ENCODE assay signal across 11 cellular contexts in the genomic region with DNA sequence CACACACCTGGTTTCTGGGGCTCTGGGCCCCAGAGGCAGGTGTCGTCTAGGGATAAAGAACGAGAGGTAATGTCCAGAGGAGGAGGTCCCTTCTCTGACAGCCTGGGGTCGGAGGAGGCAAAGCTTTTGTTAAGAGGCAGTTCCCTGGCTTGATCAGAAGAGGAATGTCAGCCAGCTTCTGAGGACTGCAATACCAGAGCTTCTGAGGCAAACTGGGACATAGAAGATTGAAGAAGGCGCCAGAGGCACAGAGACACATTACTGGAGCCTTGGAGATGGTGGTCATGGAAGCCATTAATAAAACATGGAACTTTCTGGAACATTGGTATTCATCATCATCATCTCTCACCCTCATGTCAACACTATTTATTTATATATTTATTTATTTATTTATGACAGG. TPM values are rescaled to one million over a fixed set of nuclear protein-coding genes. Genes with fewer than 3 reads are reported as not detected.
DNase-seq lines count a peak whose midpoint lies in the region; FAIRE-seq and TF ChIP-seq lines count a peak whose summit lies in the region.
"Had no signal": no experiment of that assay in that cellular context is flagged by ENCODE, and none has a peak within 500 bp of the region (broad histone marks: within the 10 kb centered on the region; RNA-seq: fewer than 3 reads in every experiment).

No MANE protein-coding gene starts in this region.

- DNase-seq in GM03348 (ENCODE audit: low spot score) (peak; percentile 24), astrocyte (ENCODE audit: low read depth) (no peak), right atrium auricular region (ENCODE audit: low spot score) (no peak), NCI-H82 (lab: John Stamatoyannopoulos, UW) (no peak), NCI-H2196 (lab: John Stamatoyannopoulos, UW; ENCODE audit: unreplicated experiment) (no peak), pons (ENCODE audit: low spot score) (no peak), GM12892 (ENCODE audit: insufficient read length) (no peak)

- no peaks in the 10 kb centered on the region for H3K36me3 Mint-ChIP-seq in astrocyte (ENCODE audit: low read depth, unreplicated experiment)
- H3K36me3 Mint-ChIP-seq: natural killer cell treated with Interleukin-12 subunit alpha and Interleukin-12 subunit beta and Interleukin-15 and Interleukin-18, amount 100 ng/mL, for 72 hours had no signal

- no peak overlapping the region for H3K27ac Mint-ChIP-seq in astrocyte (ENCODE audit: unreplicated experiment)
- H3K27ac Mint-ChIP-seq: activated CD4-positive, alpha-beta T cell treated with anti-CD3 and anti-CD28 coated beads for 36 hours; natural killer cell treated with Interleukin-12 subunit alpha and Interleukin-12 subunit beta and Interleukin-15 and Interleukin-18, amount 100 ng/mL, for 72 hours had no signal

- H3K4me1 ChIP-seq in astrocyte (ENCODE audit: insufficient read depth, low read length) (peaks cover 8% of the 10 kb centered on the region), right atrium auricular region (peaks cover 0 to 16% of the 10 kb centered on the region in 2 donors), skeletal muscle tissue (ENCODE audit: control insufficient read depth in 3 of 3, insufficient read depth in 3 of 3, low read length in 3 of 3) (peaks cover 0 to 10% (median 0%) of the 10 kb centered on the region in 3 donors)

- peak overlapping the region; percentile 31 for H2AFZ ChIP-seq in astrocyte (ENCODE audit: low read depth, low read length)

- peaks cover 3% of the 10 kb centered on the region for H3K9me3 Mint-ChIP-seq in astrocyte (ENCODE audit: unreplicated experiment)
- H3K9me3 Mint-ChIP-seq: natural killer cell treated with Interleukin-12 subunit alpha and Interleukin-12 subunit beta and Interleukin-15 and Interleukin-18, amount 100 ng/mL, for 72 hours had no signal

- H3K79me2 ChIP-seq in astrocyte (ENCODE audit: insufficient read depth, low read length): no peaks in the 10 kb centered on the region

- peak overlapping the region; percentile 64 for H3K4me2 ChIP-seq in astrocyte (ENCODE audit: low read length)

- no peak for TF ChIP-seq POLR2A in GM12892 (IDR thresholded peaks at IDR 0.05; ENCODE audit: low read depth, low read length)

- no peak for FAIRE-seq in astrocyte (lab: Jason Lieb, UNC)
- no peak for FAIRE-seq in GM12892 (lab: Jason Lieb, UNC)
- FAIRE-seq: islet of Langerhans had no signal

- no peak overlapping the region for H3K4me3 Mint-ChIP-seq in astrocyte (ENCODE audit: unreplicated experiment)
- H3K4me3 Mint-ChIP-seq: activated CD4-positive, alpha-beta T cell treated with anti-CD3 and anti-CD28 coated beads for 36 hours; natural killer cell treated with Interleukin-12 subunit alpha and Interleukin-12 subunit beta and Interleukin-15 and Interleukin-18, amount 100 ng/mL, for 72 hours had no signal

- H3K9me3 ChIP-seq in astrocyte (ENCODE audit: insufficient read depth, low read depth, low read length) (no peaks in the 10 kb centered on the region), right atrium auricular region (no peaks in the 10 kb centered on the region), skeletal muscle tissue (ENCODE audit: control insufficient read depth in 3 of 3, low read length in 3 of 3) (no peaks in the 10 kb centered on the region)

- H3K27me3 Mint-ChIP-seq in astrocyte (ENCODE audit: low read depth, unreplicated experiment): peaks cover 12% of the 10 kb centered on the region
- H3K27me3 Mint-ChIP-seq: natural killer cell treated with Interleukin-12 subunit alpha and Interleukin-12 subunit beta and Interleukin-15 and Interleukin-18, amount 100 ng/mL, for 72 hours had no signal

- H3K9ac ChIP-seq in astrocyte (ENCODE audit: low read length) (peak overlapping the region; percentile 29), skeletal muscle tissue (ENCODE audit: low read depth in 1 of 3, low read length in 3 of 3) (peak overlapping the region in 1 of 3 donors; percentile 27)

- H4K20me1 ChIP-seq in astrocyte (ENCODE audit: insufficient read depth, low read length): no peaks in the 10 kb centered on the region

- H3K27me3 ChIP-seq in astrocyte (ENCODE audit: insufficient read depth, low read length): peaks cover 1% of the 10 kb centered on the region
- H3K27me3 ChIP-seq in right atrium auricular region: no peaks in the 10 kb centered on the region
- H3K27me3 ChIP-seq in skeletal muscle tissue (ENCODE audit: control insufficient read depth in 3 of 3, insufficient read depth in 3 of 3, low read length in 3 of 3): no peaks in the 10 kb centered on the region

- H3K36me3 ChIP-seq in astrocyte (ENCODE audit: insufficient read depth, low read length) (no peaks in the 10 kb centered on the region), right atrium auricular region (no peaks in the 10 kb centered on the region), skeletal muscle tissue (ENCODE audit: control insufficient read depth in 3 of 3, insufficient read depth in 3 of 3, low read length in 3 of 3) (no peaks in the 10 kb centered on the region)

- H3K4me3 ChIP-seq in astrocyte (ENCODE audit: insufficient read depth, low read depth, low read length) (no peak overlapping the region), right atrium auricular region (peak overlapping the region in 1 of 2 donors; percentile 20), skeletal muscle tissue (ENCODE audit: low read length in 3 of 3) (peak overlapping the region in 1 of 3 donors; percentile 28)

- no peak for TF ChIP-seq CTCF in astrocyte (IDR thresholded peaks at IDR 0.05; ENCODE audit: insufficient read depth, low read depth, low read length)
- TF ChIP-seq CTCF in right atrium auricular region (IDR thresholded peaks at IDR 0.05): no peak

- H3K27ac ChIP-seq in astrocyte (ENCODE audit: low read depth, low read length): peak overlapping the region; percentile 64
- H3K27ac ChIP-seq in right atrium auricular region: peak overlapping the region; percentile 79 to 81
- peak overlapping the region; percentile 62 for H3K27ac ChIP-seq in skeletal muscle tissue (ENCODE audit: low read depth, low read length)

- H3K4me1 Mint-ChIP-seq in astrocyte (ENCODE audit: low read depth, unreplicated experiment): peaks cover 3% of the 10 kb centered on the region

RNA-seq across cellular contexts. Expression of a gene that starts 53.3 kb away (rescaled TPM):
- total RNA-seq in astrocyte (4.5 TPM in 2 replicates), right atrium auricular region (1 to 10 TPM; 1.8 to 5.2 TPM), skeletal muscle tissue (11.0 TPM)
- polyA plus RNA-seq in GM12892 (2012; ENCODE audit: missing spikeins): 3.4 TPM
